1 cellular context compared by ENCODE assay signal in genomic region chr17:36068524-36068923, GRCh38.
TF ChIP-seq lines count a peak whose summit lies in the region.

No MANE protein-coding gene starts in this region.

TF ChIP-seq in GM12878, 131 proteins besides CTCF, POLR2A, EP300 and RAD21:
- TF ChIP-seq YY1 (IDR thresholded peaks at IDR 0.05; ENCODE audit: low read depth, low read length) (peak; percentile 90), SKIL (IDR thresholded peaks at IDR 0.05; ENCODE audit: low read depth, poor library complexity, severe bottlenecking) (no peak)
